8 cellular contexts compared by ENCODE assay signal in the genomic region with DNA sequence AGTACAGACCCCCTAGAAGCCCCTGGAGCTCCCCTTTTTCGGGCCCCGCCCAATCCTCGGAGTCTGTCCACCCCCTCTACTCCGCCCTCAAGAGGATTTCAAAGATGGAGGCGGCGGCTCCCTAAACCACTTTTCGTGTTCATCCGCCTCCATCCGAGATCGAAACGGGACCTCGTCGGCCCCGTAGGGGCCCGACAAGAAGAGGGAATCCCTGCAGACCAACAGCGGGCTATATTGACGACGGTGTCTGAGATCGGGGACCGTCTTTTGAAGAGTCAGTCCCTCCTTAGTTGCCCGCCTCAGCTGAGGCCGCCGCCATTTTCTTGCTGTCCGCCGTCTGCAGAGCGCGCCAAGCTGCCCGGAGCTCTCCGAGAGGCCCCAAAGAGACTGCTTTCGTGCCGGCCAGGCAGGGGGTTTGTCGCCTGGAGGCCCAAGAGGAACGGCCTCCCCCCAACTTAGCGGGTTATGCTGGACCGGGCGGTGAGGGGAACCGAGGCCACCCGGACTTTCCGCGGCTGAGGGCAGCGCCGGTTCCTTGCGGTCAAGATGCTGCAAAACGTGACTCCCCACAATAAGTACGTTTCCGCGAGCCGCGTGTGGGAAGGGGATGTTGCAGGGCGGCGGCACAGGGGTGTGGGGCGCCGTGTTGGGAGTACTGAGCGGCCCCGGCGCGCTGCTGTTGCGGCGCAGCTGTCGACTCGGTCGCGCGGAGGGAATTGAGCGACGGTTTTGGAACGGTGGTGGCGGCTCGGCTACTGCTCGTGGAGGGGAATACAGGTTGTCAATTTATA. TPM values are rescaled to one million over a fixed set of nuclear protein-coding genes. Genes with fewer than 3 reads are reported as not detected.
DNase-seq lines count a peak whose midpoint lies in the region; ATAC-seq, FAIRE-seq and TF ChIP-seq lines count a peak whose summit lies in the region.

No MANE protein-coding gene starts in this region.

- peak overlapping the region; percentile 100 for H3K27ac Mint-ChIP-seq in nephron progenitor cell

- intact Hi-C loops in vagina (cut with DNase I): loop anchor here (5.0 to 10.0 kb wide), 3 partner anchors 80 to 998 kb away; a partner anchor contains a TSS

- DNase-seq in GM12891 (ENCODE audit: insufficient read length, low spot score) (no peak), LNCaP clone FGC (ENCODE audit: low read depth) (no peak), erythroblast (lab: John Stamatoyannopoulos, UW) (peak; percentile 72 to 82), nephron progenitor cell (no peak), vagina (ENCODE audit: extremely low spot score in 2 of 2) (no peak)
- peak; percentile 42 to 46 for DNase-seq in activated CD4-positive, alpha-beta T cell treated with anti-CD3 and anti-CD28 coated beads, Interleukin-2, amount 50 U/mL, for 4 hours

- peaks cover 54% of the 10 kb centered on the region for H3K36me3 Mint-ChIP-seq in nephron progenitor cell (ENCODE audit: low read depth)

- peaks cover 0 to 38% of the 10 kb centered on the region in 2 donors for H3K36me3 ChIP-seq in vagina

- H3K27ac ChIP-seq in vagina: peak overlapping the region; percentile 100

- no peaks in the 10 kb centered on the region for H3K9me3 ChIP-seq in vagina

- no peak for FAIRE-seq in GM12891 (lab: Jason Lieb, UNC)

- no peak for TF ChIP-seq CTCF in LNCaP clone FGC (IDR thresholded peaks at IDR 0.05; ENCODE audit: control insufficient read depth, extremely low read depth, insufficient read depth)
- no peak for TF ChIP-seq CTCF in nephron progenitor cell (IDR thresholded peaks at IDR 0.05)
- TF ChIP-seq CTCF in vagina (IDR thresholded peaks at IDR 0.05): no peak

- H3K4me3 ChIP-seq in LNCaP clone FGC (ENCODE audit: low read depth, low read length) (peak overlapping the region; percentile 96), vagina (peak overlapping the region; percentile 60 to 80)

- peaks cover 36% of the 10 kb centered on the region for H3K4me1 Mint-ChIP-seq in nephron progenitor cell

- no peaks in the 10 kb centered on the region for H3K9me3 Mint-ChIP-seq in nephron progenitor cell

- peaks cover 40% of the 10 kb centered on the region for H3K4me1 ChIP-seq in vagina

- TF ChIP-seq POLR2A in GM12891 (IDR thresholded peaks at IDR 0.05; ENCODE audit: low read depth, low read length): peak; percentile 70; the same call in 1 of the 2 replicates
- peak; percentile 80 for TF ChIP-seq POLR2A in erythroblast (IDR thresholded peaks at IDR 0.05; ENCODE audit: low read length)
- no peak for TF ChIP-seq POLR2A in vagina (IDR thresholded peaks at IDR 0.05)

- H3K27me3 Mint-ChIP-seq in nephron progenitor cell (ENCODE audit: low read depth, poor library complexity): peaks cover 10% of the 10 kb centered on the region

- no peak for ATAC-seq in GM19328 (IDR thresholded peaks at IDR 0.05; ENCODE audit: unreplicated experiment)
- no peak for ATAC-seq in HG03196 (IDR thresholded peaks at IDR 0.05; ENCODE audit: unreplicated experiment)

- peak overlapping the region; percentile 98 for H3K4me3 Mint-ChIP-seq in nephron progenitor cell

- H3K27me3 ChIP-seq in vagina: no peaks in the 10 kb centered on the region

TF ChIP-seq in GM12891, 5 proteins besides CTCF, POLR2A, EP300 and RAD21:
- TF ChIP-seq PAX5 (IDR thresholded peaks at IDR 0.05; ENCODE audit: insufficient read depth, low read length, severe bottlenecking): peak; percentile 0
- peak; percentile 21; the same call in 1 of the 2 replicates for TF ChIP-seq POU2F2 (IDR thresholded peaks at IDR 0.05; ENCODE audit: low read depth, low read length)
- TF ChIP-seq SPI1 (IDR thresholded peaks at IDR 0.05; ENCODE audit: low read depth, low read length): no peak
- peak; percentile 79 for TF ChIP-seq POLR2AphosphoS5 (IDR thresholded peaks at IDR 0.05; ENCODE audit: low read depth, low read length)
- TF ChIP-seq TAF1 (IDR thresholded peaks at IDR 0.05; ENCODE audit: low read depth, low read length): no peak; the same call in 1 of the 2 replicates

RNA-seq across cellular contexts. Expression of a gene that starts 4.2 kb away (rescaled TPM):
- 178 TPM for polyA plus RNA-seq in GM12891 (2012; ENCODE audit: low read depth, missing spikeins)
- 125 TPM for total RNA-seq in vagina

RNA-seq across cellular contexts. Expression of a gene that starts 19.7 kb away (rescaled TPM):
- 434 TPM for polyA plus RNA-seq in GM12891 (2012; ENCODE audit: low read depth, missing spikeins)
- 27.7 TPM for total RNA-seq in vagina

RNA-seq across cellular contexts. Expression of a gene that starts 31.7 kb away (rescaled TPM):
- 358 TPM for polyA plus RNA-seq in GM12891 (2012; ENCODE audit: low read depth, missing spikeins)
- total RNA-seq in vagina: 10.3 TPM

RNA-seq across cellular contexts. Expression of a gene that starts 36.8 kb away (rescaled TPM):
- 110 TPM for polyA plus RNA-seq in GM12891 (2012; ENCODE audit: low read depth, missing spikeins)
- total RNA-seq in vagina: 30.2 TPM

Comparison
In these comparisons a context has a peak if more than half of its experiments do, and no peak if none do; other contexts are left out.
1. DNase-seq: peak in activated CD4-positive, alpha-beta T cell treated with anti-CD3 and anti-CD28 coated beads, Interleukin-2, amount 50 U/mL, for 4 hours (2 of 2) and erythroblast (2 of 2); none in GM12891 (single experiment), LNCaP clone FGC (single experiment), nephron progenitor cell (single experiment) and vagina (0 of 2).
2. POLR2A ChIP-seq: peak in GM12891 (single experiment) and erythroblast (single experiment); none in vagina (0 of 2).